20 cellular contexts compared by ENCODE assay signal in genomic region chr10:121317374-121317773, GRCh38.
"Had no signal": no experiment of that assay in that cellular context is flagged by ENCODE, and none has a peak within 500 bp of the region (broad histone marks: within the 10 kb centered on the region; RNA-seq: fewer than 3 reads in every experiment).

No MANE protein-coding gene starts in this region.

- ATAC-seq: K562 had no signal

- H3K27ac Mint-ChIP-seq: IgD-negative memory B cell had no signal

- DNase-seq: Kasumi-1, MM.1S, NCI-H1092 treated with DMSO at 0.1 percent for 48 hours, NCI-H1436, NCI-H187, NCI-H2029, NCI-H2081 treated with DMSO at 0.1 percent for 48 hours, NCI-H2171, NCI-H226, NCI-H446, NCI-H510A, NCI-H524 treated with DMSO at 0.1 percent for 48 hours, NCI-H69, NCI-H774, Right ventricle myocardium superior, RPMI8226, SK-N-SH had no signal

- H3K27me3 Mint-ChIP-seq: IgD-negative memory B cell had no signal

- H3K4me1 Mint-ChIP-seq: IgD-negative memory B cell had no signal

- H3K9ac ChIP-seq: KMS-11, SK-N-SH had no signal

- H3K9me2 ChIP-seq: SK-N-SH had no signal

- H3K36me3 Mint-ChIP-seq: IgD-negative memory B cell had no signal

- H3K27ac ChIP-seq: KMS-11 had no signal

- H3K4me2 ChIP-seq: KMS-11, SK-N-SH had no signal

- H3K4me3 ChIP-seq: K562 had no signal

- H3K4me3 Mint-ChIP-seq: IgD-negative memory B cell had no signal
